Comparison of ENCODE assay signal across 20 cellular contexts in genomic region chr9:130290353-130291181, GRCh38. TPM values are rescaled to one million over a fixed set of nuclear protein-coding genes. Genes with fewer than 3 reads are reported as not detected.
A peak's percentile ranks its signal among the peaks of the same experiment; 100 is the strongest.
DNase-seq lines count a peak whose midpoint lies in the region; ATAC-seq, FAIRE-seq and TF ChIP-seq lines count a peak whose summit lies in the region.
"Had no signal": no experiment of that assay in that cellular context is flagged by ENCODE, and none has a peak within 500 bp of the region (broad histone marks: within the 10 kb centered on the region; RNA-seq: fewer than 3 reads in every experiment).

No MANE protein-coding gene starts in this region.

- H3K36me3 ChIP-seq in kidney (ENCODE audit: control insufficient read depth in 1 of 2, insufficient read depth in 2 of 2, low read length in 2 of 2) (no peaks in the 10 kb centered on the region), sigmoid colon (peaks cover 0 to 9% (median 3%) of the 10 kb centered on the region in 4 donors), PC-9 (ENCODE audit: low read depth) (no peaks in the 10 kb centered on the region)
- H3K36me3 ChIP-seq: neural progenitor cell, right lobe of liver had no signal

- H3K27me3 ChIP-seq in sigmoid colon, result no peaks in the 10 kb centered on the region
- H3K27me3 ChIP-seq in PC-9 (ENCODE audit: insufficient read depth, low read depth), result peaks cover 88% of the 10 kb centered on the region
- H3K27me3 ChIP-seq: neural progenitor cell, right lobe of liver had no signal

- TF ChIP-seq POLR2A in sigmoid colon (IDR thresholded peaks at IDR 0.05), result no peak

- no peaks in the 10 kb centered on the region; the same call in 1 of the 2 replicates for H4K20me1 ChIP-seq in PC-9 (ENCODE audit: insufficient read depth)

- H2AFZ ChIP-seq in PC-9, result no peak overlapping the region
- H2AFZ ChIP-seq: neural progenitor cell had no signal

- TF ChIP-seq CTCF in kidney (IDR thresholded peaks at IDR 0.05; ENCODE audit: borderline replicate concordance, extremely low read depth, insufficient read depth), result no peak
- no peak for TF ChIP-seq CTCF in sigmoid colon (IDR thresholded peaks at IDR 0.05)
- no peak for TF ChIP-seq CTCF in PC-9 (conservative IDR thresholded peaks at IDR 0.05)
- no peak for TF ChIP-seq CTCF in GM10266 (IDR thresholded peaks at IDR 0.05; ENCODE audit: control insufficient read depth, insufficient read depth, low read depth, missing control alignments)

- H3K9me3 ChIP-seq in kidney (ENCODE audit: control insufficient read depth in 1 of 2, low read length in 2 of 2) (no peaks in the 10 kb centered on the region), sigmoid colon (no peaks in the 10 kb centered on the region), PC-9 (ENCODE audit: insufficient read depth, low read depth) (no peaks in the 10 kb centered on the region)
- H3K9me3 ChIP-seq: right lobe of liver had no signal

- H3K79me2 ChIP-seq in PC-9 (ENCODE audit: low read depth), result no peaks in the 10 kb centered on the region

- peak; percentile 8 for FAIRE-seq in endometrium (lab: Jason Lieb, UNC)
- FAIRE-seq in kidney (lab: Jason Lieb, UNC), result no peak
- FAIRE-seq: GM12891, H54 had no signal

- intact Hi-C loops in kidney (cut with DNase I), result no loop called here
- intact Hi-C loops in sigmoid colon (cut with DNase I), result no loop called here
- intact Hi-C loops in PC-9 (cut with micrococcal nuclease; ENCODE audit: unreplicated experiment), result no loop called here

- H3K9me2 ChIP-seq in PC-9 (ENCODE audit: insufficient read depth), result no peaks in the 10 kb centered on the region

- CTCF ChIA-PET in PC-9 (lab: Charles Lee), result interaction anchor here (0.6 kb wide), 1 partner anchor 593 kb away, joined by 6 read pairs; no protein-coding TSS in a partner anchor

- no peak overlapping the region for H3K9ac ChIP-seq in kidney (ENCODE audit: low read length in 2 of 2)
- H3K9ac ChIP-seq: neural progenitor cell had no signal

- DNase-seq in GM03348 (ENCODE audit: low spot score) (peak; percentile 51), kidney (peak; percentile 90), sigmoid colon (peak; percentile 96), NCI-H82 treated with DMSO at 0.1 percent for 48 hours (lab: John Stamatoyannopoulos, UW; ENCODE audit: unreplicated experiment) (no peak), PC-9 (no peak), GM10266 (ENCODE audit: extremely low spot score) (no peak)
- DNase-seq: ACHN; CD8-positive, alpha-beta memory T cell; EL; mammary epithelial cell; MV-4-11; stimulated activated CD4-positive, alpha-beta T cell treated with anti-CD3 and anti-CD28 coated beads, Interleukin-2, amount 100 ng/mL, for 48 hours; stimulated activated CD8-positive, alpha-beta memory T cell treated with anti-CD3 and anti-CD28 coated beads, Interleukin-4, amount 100 ng/mL, for 48 hours had no signal

- no peak overlapping the region for H3K4me2 ChIP-seq in PC-9
- H3K4me2 ChIP-seq: neural progenitor cell had no signal

- H3K4me1 ChIP-seq in kidney (ENCODE audit: control insufficient read depth in 1 of 2, insufficient read depth in 1 of 2, low read depth in 1 of 2, low read length in 2 of 2) (no peaks in the 10 kb centered on the region), sigmoid colon (peaks cover 0 to 64% (median 48%) of the 10 kb centered on the region in 4 donors), PC-9 (replicated peaks; ENCODE audit: insufficient read depth) (no peaks in the 10 kb centered on the region)
- H3K4me1 ChIP-seq: right lobe of liver had no signal

- H3F3A ChIP-seq in PC-9 (ENCODE audit: insufficient read depth, low read depth), result no peaks in the 10 kb centered on the region

- no TSS peak for BruUV-seq in PC-9 (replicated peaks; lab: Mats Ljungman, UMichigan)

- POLR2A ChIA-PET in PC-9 (lab: Charles Lee; ENCODE audit: unreplicated experiment), result interaction anchor here (0.6 kb wide), 1 partner anchor 889 kb away, joined by 4 read pairs; no protein-coding TSS in a partner anchor

- no peak for TF ChIP-seq EP300 in sigmoid colon (IDR thresholded peaks at IDR 0.05)

- peak overlapping the region in 1 of 2 donors; percentile 17 for H3K27ac ChIP-seq in kidney (ENCODE audit: low read depth in 2 of 2, low read length in 2 of 2)
- peak overlapping the region; percentile 52 to 95 (median 74) for H3K27ac ChIP-seq in sigmoid colon
- no peak overlapping the region for H3K27ac ChIP-seq in PC-9
- H3K27ac ChIP-seq: neural progenitor cell, right lobe of liver had no signal

- ATAC-seq in HG03457 (IDR thresholded peaks at IDR 0.05; ENCODE audit: unreplicated experiment), result no peak
- ATAC-seq: right lobe of liver had no signal

- H3K4me3 ChIP-seq in kidney (ENCODE audit: low read length in 2 of 2) (no peak overlapping the region), sigmoid colon (no peak overlapping the region), PC-9 (no peak overlapping the region)
- H3K4me3 ChIP-seq: neural progenitor cell, right lobe of liver had no signal

- WGBS in sigmoid colon, 2 donors, result 69 to 76% methylated on average over 12 of the region's 12 CpGs

RNA-seq across cellular contexts. Expression of gene HMCN2, which starts 25.0 kb away (rescaled TPM):
- total RNA-seq in kidney, result 8.6 TPM
- 0.99 TPM for polyA plus RNA-seq in kidney (ENCODE audit: insufficient read depth, low read depth, low replicate concordance)
- total RNA-seq in sigmoid colon, result 100 to 1,000 TPM in 1 of 4 donors, 10 to 100 TPM in 2, 1 to 10 TPM in 1; 8.2 to 106 (median 35.7) TPM
- 10 to 100 TPM in 1 of 3 donors, 1 to 10 TPM in 2; 3.6 to 44.0 (median 6.0) TPM for polyA plus RNA-seq in sigmoid colon
- total RNA-seq in PC-9 (2021), result 1.6 and 3.1 TPM in 2 replicates
- total RNA-seq: CD8-positive, alpha-beta memory T cell; T-helper 1 cell treated with Interleukin-12 subunit alpha and Interleukin-12 subunit beta and Interleukin-4 antibody, amounts not matched to agents 30 ng/mL and 1 ng/mL, for 36 hours had no signal
- polyA plus RNA-seq: CD8-positive, alpha-beta memory T cell had no signal

Comparison
In these comparisons a context has a peak if more than half of its experiments do, and no peak if none do; other contexts are left out.
1. DNase-seq: peak in GM03348 (single experiment), kidney (single experiment) and sigmoid colon (single experiment); none in NCI-H82 treated with DMSO at 0.1 percent for 48 hours (single experiment), PC-9 (0 of 2) and GM10266 (single experiment).